15 cellular contexts compared by ENCODE assay signal in genomic region chr17:62058611-62059010, GRCh38. TPM values are rescaled to one million over a fixed set of nuclear protein-coding genes. Genes with fewer than 3 reads are reported as not detected.
DNase-seq lines count a peak whose midpoint lies in the region; ATAC-seq, FAIRE-seq and TF ChIP-seq lines count a peak whose summit lies in the region.
"Had no signal": no experiment of that assay in that cellular context is flagged by ENCODE, and none has a peak within 500 bp of the region (broad histone marks: within the 10 kb centered on the region; RNA-seq: fewer than 3 reads in every experiment).

No MANE protein-coding gene starts in this region.

- H3K4me1 Mint-ChIP-seq in brain (peaks cover 90% of the 10 kb centered on the region), nephron progenitor cell (peaks cover 58% of the 10 kb centered on the region)

- 44 to 49% methylated on average over 4 of the region's 4 CpGs for WGBS in aorta, 2 donors
- 67 to 83% (median 70%) methylated on average over 4 of the region's 4 CpGs for WGBS in heart left ventricle, 4 donors

- TF ChIP-seq POLR2A in H54 (IDR thresholded peaks at IDR 0.05; ENCODE audit: low read depth, low read length) (no peak), heart left ventricle (IDR thresholded peaks at IDR 0.05) (no peak)

- H3K9me3 ChIP-seq in aorta (ENCODE audit: control insufficient read depth, low read length) (no peaks in the 10 kb centered on the region), heart left ventricle (no peaks in the 10 kb centered on the region)
- H3K9me3 ChIP-seq: A549 had no signal

- CTCF ChIA-PET in HEK293T (lab: Yijun Ruan, JAX): interaction anchor here (0.6 kb wide), 2 partner anchors 35 to 60 kb away, joined by 3 to 4 read pairs; no protein-coding TSS in a partner anchor

- peak overlapping the region in 4 of 5 experiments; percentile 23 to 49 (median 42) for H3K4me3 Mint-ChIP-seq in brain
- H3K4me3 Mint-ChIP-seq in nephron progenitor cell: no peak overlapping the region
- H3K4me3 Mint-ChIP-seq: CD14-positive monocyte, H9 had no signal

- DNase-seq in AG10803 (ENCODE audit: low read depth) (peak; percentile 11), H54 (ENCODE audit: insufficient read length, low spot score) (no peak), nephron progenitor cell (no peak), head of caudate nucleus (no peak), HEK293T (ENCODE audit: extremely low spot score) (no peak), aorta (no peak), heart left ventricle (no peak)
- DNase-seq: DMS53, H9, NCI-H187, SHP77 treated with DMSO at 0.1 percent for 48 hours had no signal

- POLR2A ChIA-PET in HEK293T (lab: Yijun Ruan, JAX): interaction anchor here (2.6 kb wide), 1 partner anchor 131 kb away, joined by 9 read pairs; the partner anchor contains the start of gene INTS2

- H3K27ac ChIP-seq in aorta (ENCODE audit: low read depth in 1 of 2, low read length in 2 of 2): no peak overlapping the region
- no peak overlapping the region for H3K27ac ChIP-seq in heart left ventricle
- H3K27ac ChIP-seq: A549, HL-60 had no signal

- H3K36me3 Mint-ChIP-seq in brain (peaks cover 46% of the 10 kb centered on the region), nephron progenitor cell (ENCODE audit: low read depth) (peaks cover 36% of the 10 kb centered on the region)

- H3K9me3 Mint-ChIP-seq in brain (no peaks in the 10 kb centered on the region), nephron progenitor cell (no peaks in the 10 kb centered on the region)
- H3K9me3 Mint-ChIP-seq: CD14-positive monocyte, H9 had no signal

- FAIRE-seq in H54 (lab: Jason Lieb, UNC): peak; percentile 71
- FAIRE-seq: A549 had no signal

- H3K4me1 ChIP-seq in aorta (ENCODE audit: control insufficient read depth in 1 of 2, insufficient read depth in 2 of 2, low read length in 2 of 2) (peaks cover 3% of the 10 kb centered on the region in 2 donors), heart left ventricle (peaks cover 17 to 88% (median 67%) of the 10 kb centered on the region in 12 donors)

- TF ChIP-seq CTCF in AG10803 (conservative IDR thresholded peaks at IDR 0.05; ENCODE audit: low read length) (no peak), brain (conservative IDR thresholded peaks at IDR 0.05) (no peak), nephron progenitor cell (IDR thresholded peaks at IDR 0.05) (no peak), heart left ventricle (IDR thresholded peaks at IDR 0.05) (no peak)

- H3K4me3 ChIP-seq in AG10803 (ENCODE audit: low read length) (no peak overlapping the region), aorta (ENCODE audit: low read length in 2 of 2) (no peak overlapping the region), heart left ventricle (no peak overlapping the region)
- H3K4me3 ChIP-seq: A549 had no signal

- no peaks in the 10 kb centered on the region for H3K27me3 Mint-ChIP-seq in brain
- H3K27me3 Mint-ChIP-seq in nephron progenitor cell (ENCODE audit: low read depth, poor library complexity): no peaks in the 10 kb centered on the region

- peak overlapping the region in 1 of 5 experiments; percentile 40 for H3K27ac Mint-ChIP-seq in brain
- peak overlapping the region; percentile 66 for H3K27ac Mint-ChIP-seq in nephron progenitor cell

- intact Hi-C loops in head of caudate nucleus (cut with DNase I): no loop called here
- intact Hi-C loops in aorta (cut with DNase I): loop anchor here in 1 of 2 donors (10.0 kb wide), 1 partner anchor 74 kb away; no protein-coding TSS in a partner anchor
- intact Hi-C loops in heart left ventricle (cut with DNase I): no loop called here

- ATAC-seq in aorta (ENCODE audit: low FRiP score) (no peak), heart left ventricle (no peak)

- H3K36me3 ChIP-seq in aorta (ENCODE audit: control insufficient read depth in 1 of 2, insufficient read depth in 2 of 2, low read length in 1 of 2) (peaks cover 0 to 2% of the 10 kb centered on the region in 2 donors), heart left ventricle (peaks cover 0 to 64% (median 48%) of the 10 kb centered on the region in 9 donors)

- no peaks in the 10 kb centered on the region for H3K27me3 ChIP-seq in aorta (ENCODE audit: control insufficient read depth in 1 of 2, insufficient read depth in 2 of 2, low read length in 1 of 2)
- no peaks in the 10 kb centered on the region for H3K27me3 ChIP-seq in heart left ventricle

TF ChIP-seq in HEK293T, 16 proteins besides CTCF, POLR2A, EP300 and RAD21:
- no peak for TF ChIP-seq FOXK2 (IDR thresholded peaks at IDR 0.05)
- no peak for TF ChIP-seq LEF1 (IDR thresholded peaks at IDR 0.05; ENCODE audit: borderline replicate concordance)
- TF ChIP-seq BHLHE40 (IDR thresholded peaks at IDR 0.05; ENCODE audit: borderline replicate concordance): no peak
- TF ChIP-seq L3MBTL2 (conservative IDR thresholded peaks at IDR 0.05): no peak
- no peak for TF ChIP-seq FOXA1 (IDR thresholded peaks at IDR 0.05)
- TF ChIP-seq NFRKB (IDR thresholded peaks at IDR 0.05): no peak
- TF ChIP-seq FOXM1 (IDR thresholded peaks at IDR 0.05; ENCODE audit: borderline replicate concordance): no peak
- TF ChIP-seq ZNF384 (IDR thresholded peaks at IDR 0.05): no peak
- TF ChIP-seq CTBP1 (IDR thresholded peaks at IDR 0.05; ENCODE audit: borderline replicate concordance): no peak
- no peak for TF ChIP-seq SP1 (IDR thresholded peaks at IDR 0.05)
- no peak for TF ChIP-seq ARNT (IDR thresholded peaks at IDR 0.05)
- TF ChIP-seq HDGF (IDR thresholded peaks at IDR 0.05; ENCODE audit: borderline replicate concordance): no peak
- no peak for TF ChIP-seq SUZ12 (IDR thresholded peaks at IDR 0.05)
- no peak for TF ChIP-seq ELF4 (IDR thresholded peaks at IDR 0.05)
- no peak for TF ChIP-seq TARDBP (IDR thresholded peaks at IDR 0.05)

RNA-seq across cellular contexts. Expression of gene MED13, which starts 6.5 kb away (rescaled TPM):
- polyA plus RNA-seq in brain (ENCODE audit: insufficient read depth, low read depth, low replicate concordance) (9.8 TPM), aorta (10 to 100 TPM in 1 of 2 donors, 1 to 10 TPM in 1; 4.8 to 14.8 TPM), heart left ventricle (1 to 10 TPM; 5.6 to 9.8 TPM)
- total RNA-seq in aorta (10 to 100 TPM; 80.1 to 80.4 TPM), heart left ventricle (10 to 100 TPM; 23.3 to 59.1 (median 40.2) TPM)
